18 cellular contexts compared by ENCODE assay signal in genomic region chr11:69333149-69333710, GRCh38. TPM values are rescaled to one million over a fixed set of nuclear protein-coding genes. Genes with fewer than 3 reads are reported as not detected.
"Had no signal": no experiment of that assay in that cellular context is flagged by ENCODE, and none has a peak within 500 bp of the region (broad histone marks: within the 10 kb centered on the region; RNA-seq: fewer than 3 reads in every experiment).

No MANE protein-coding gene starts in this region.

- H3K9me3 Mint-ChIP-seq: activated B cell treated with CpG ODN at 0.5 μM for 24 hours; activated T-helper 17 cell treated with anti-CD3 and anti-CD28 coated beads, Interleukin-2, amount 50 U/mL, for 72 hours had no signal

- H3K9ac ChIP-seq: parathyroid adenoma had no signal

- H3K4me3 Mint-ChIP-seq: activated B cell treated with CpG ODN at 0.5 μM for 24 hours; activated T-helper 17 cell treated with anti-CD3 and anti-CD28 coated beads, Interleukin-2, amount 50 U/mL, for 72 hours; naive thymus-derived CD4-positive, alpha-beta T cell; stimulated activated naive CD8-positive, alpha-beta T cell treated with anti-CD3 and anti-CD28 coated beads, Interleukin-15, Interleukin-2, amounts not matched to agents 100 ng/mL and 50 ng/mL, for 24 hours had no signal

- FAIRE-seq: keratinocyte, TTC549 had no signal

- H2AFZ ChIP-seq: parathyroid adenoma had no signal

- H3K9me3 ChIP-seq: testis, upper lobe of right lung had no signal

- H3K27me3 ChIP-seq: cardiac muscle cell, testis, upper lobe of right lung had no signal

- H3K4me3 ChIP-seq: cardiac muscle cell, left ventricle myocardium inferior, testis, upper lobe of right lung had no signal

- H3K27me3 Mint-ChIP-seq: activated B cell treated with CpG ODN at 0.5 μM for 24 hours; activated T-helper 17 cell treated with anti-CD3 and anti-CD28 coated beads, Interleukin-2, amount 50 U/mL, for 72 hours; stimulated activated naive CD8-positive, alpha-beta T cell treated with anti-CD3 and anti-CD28 coated beads, Interleukin-15, Interleukin-2, amounts not matched to agents 100 ng/mL and 50 ng/mL, for 24 hours had no signal

- H3K27ac ChIP-seq: cardiac muscle cell, left ventricle myocardium inferior, parathyroid adenoma, testis, upper lobe of right lung had no signal

- H3K36me3 ChIP-seq: cardiac muscle cell, left ventricle myocardium inferior, upper lobe of right lung had no signal

- ATAC-seq: activated T-helper 17 cell treated with anti-CD3 and anti-CD28 coated beads, Interleukin-2, amount 50 U/mL, for 72 hours; esophagus mucosa; naive thymus-derived CD4-positive, alpha-beta T cell; upper lobe of right lung had no signal

- H3K27ac Mint-ChIP-seq: activated B cell treated with CpG ODN at 0.5 μM for 24 hours; activated T-helper 17 cell treated with anti-CD3 and anti-CD28 coated beads, Interleukin-2, amount 50 U/mL, for 72 hours; stimulated activated naive CD8-positive, alpha-beta T cell treated with anti-CD3 and anti-CD28 coated beads, Interleukin-15, Interleukin-2, amounts not matched to agents 100 ng/mL and 50 ng/mL, for 24 hours had no signal

- H3K79me2 ChIP-seq: parathyroid adenoma had no signal

- DNase-seq: activated B cell treated with CpG ODN at 0.5 μM for 24 hours; activated CD4-positive, alpha-beta T cell treated with anti-CD3 and anti-CD28 coated beads for 48 hours; activated naive CD4-positive, alpha-beta T cell treated with anti-CD3 and anti-CD28 coated beads, Interleukin-2, amount 50 U/mL, for 16 hours; left ventricle myocardium inferior; stimulated activated CD4-positive, alpha-beta T cell treated with anti-CD3 and anti-CD28 coated beads, Interleukin-4, amount 100 ng/mL, for 24 hours; SW 1271; testis had no signal

- H3K4me1 ChIP-seq: left ventricle myocardium inferior, parathyroid adenoma, testis, upper lobe of right lung had no signal

RNA-seq across cellular contexts. Expression of gene MYEOV, which starts 39.3 kb away (rescaled TPM):
- total RNA-seq: left ventricle myocardium inferior; skeletal muscle tissue; T-helper 2 cell treated with Interferon-gamma antibody and Interleukin-4, amounts not matched to agents 100 ng/mL and 5 ng/mL, for 36 hours had no signal
- polyA plus RNA-seq: cardiac muscle cell; naive thymus-derived CD4-positive, alpha-beta T cell had no signal
